8 cellular contexts compared by ENCODE assay signal in genomic region chr1:205813755-205814058, GRCh38. TPM values are rescaled to one million over a fixed set of nuclear protein-coding genes. Genes with fewer than 3 reads are reported as not detected.
DNase-seq lines count a peak whose midpoint lies in the region; ATAC-seq and TF ChIP-seq lines count a peak whose summit lies in the region.

No MANE protein-coding gene starts in this region.

- CTCF ChIA-PET in activated CD8-positive, alpha-beta T cell treated with anti-CD3 and anti-CD28 coated beads for 36 hours (lab: Charles Lee), result interaction anchor here (0.5 to 1.6 kb wide), 3 partner anchors 36 to 67 kb away, joined by 3 to 5 read pairs (median 3); partner anchors contain the start of gene PM20D1

- no peaks in the 10 kb centered on the region for H3K9me3 ChIP-seq in hepatocyte (ENCODE audit: low read depth)

- H4K20me1 ChIP-seq in hepatocyte (ENCODE audit: insufficient read depth, poor library complexity, severe bottlenecking), result no peaks in the 10 kb centered on the region

- peak overlapping the region; percentile 97 for H3K4me3 Mint-ChIP-seq in activated CD8-positive, alpha-beta T cell treated with anti-CD3 and anti-CD28 coated beads for 36 hours
- H3K4me3 Mint-ChIP-seq in stimulated activated effector memory CD8-positive, alpha-beta T cell treated with anti-CD3 and anti-CD28 coated beads, Interleukin-12 subunit alpha, Interleukin-12 subunit beta, amount 100 ng/mL, for 72 hours, result peak overlapping the region; percentile 95

- H3K36me3 ChIP-seq in hepatocyte (replicated peaks; ENCODE audit: insufficient read depth, low read depth), result no peaks in the 10 kb centered on the region

- peaks cover 14% of the 10 kb centered on the region for H3K4me1 ChIP-seq in hepatocyte (ENCODE audit: insufficient read depth)

- no peak for ATAC-seq in activated CD8-positive, alpha-beta T cell treated with anti-CD3 and anti-CD28 coated beads for 36 hours
- no peak for ATAC-seq in stimulated activated effector memory CD8-positive, alpha-beta T cell treated with anti-CD3 and anti-CD28 coated beads, Interleukin-12 subunit alpha, Interleukin-12 subunit beta, amount 100 ng/mL, for 72 hours
- ATAC-seq in GM21367 (IDR thresholded peaks at IDR 0.05; ENCODE audit: unreplicated experiment), result no peak

- DNase-seq in NCI-H2171 (lab: John Stamatoyannopoulos, UW) (peak; percentile 21), NCI-H2171 treated with DMSO at 0.1 percent for 48 hours (lab: John Stamatoyannopoulos, UW) (no peak), hepatocyte (ENCODE audit: low spot score) (no peak), NCI-H69 (lab: John Stamatoyannopoulos, UW) (no peak), NCI-H526 treated with DMSO at 0.1 percent for 48 hours (lab: John Stamatoyannopoulos, UW) (no peak)
- peak; percentile 53 for DNase-seq in activated CD8-positive, alpha-beta T cell treated with anti-CD3 and anti-CD28 coated beads for 36 hours
- DNase-seq in stimulated activated effector memory CD8-positive, alpha-beta T cell treated with anti-CD3 and anti-CD28 coated beads, Interleukin-12 subunit alpha, Interleukin-12 subunit beta, amount 100 ng/mL, for 72 hours (ENCODE audit: low spot score in 2 of 2), result peak in 1 of 2 donors; percentile 17

- peak overlapping the region; percentile 91 for H3K4me2 ChIP-seq in hepatocyte

- peaks cover 46% of the 10 kb centered on the region for H3K4me1 Mint-ChIP-seq in activated CD8-positive, alpha-beta T cell treated with anti-CD3 and anti-CD28 coated beads for 36 hours (ENCODE audit: low read depth)
- peaks cover 57% of the 10 kb centered on the region for H3K4me1 Mint-ChIP-seq in stimulated activated effector memory CD8-positive, alpha-beta T cell treated with anti-CD3 and anti-CD28 coated beads, Interleukin-12 subunit alpha, Interleukin-12 subunit beta, amount 100 ng/mL, for 72 hours

- H3K4me3 ChIP-seq in hepatocyte, result peak overlapping the region; percentile 92

- no peaks in the 10 kb centered on the region for H3K9me2 ChIP-seq in hepatocyte (replicated peaks; ENCODE audit: insufficient read depth)

- H2AFZ ChIP-seq in hepatocyte, result peak overlapping the region; percentile 63

- no peak for TF ChIP-seq CTCF in activated CD8-positive, alpha-beta T cell treated with anti-CD3 and anti-CD28 coated beads for 36 hours (IDR thresholded peaks at IDR 0.05)
- no peak for TF ChIP-seq CTCF in hepatocyte (IDR thresholded peaks at IDR 0.05; ENCODE audit: poor library complexity)

- H3K36me3 Mint-ChIP-seq in activated CD8-positive, alpha-beta T cell treated with anti-CD3 and anti-CD28 coated beads for 36 hours (ENCODE audit: low read depth), result peaks cover 17% of the 10 kb centered on the region
- peaks cover 24% of the 10 kb centered on the region for H3K36me3 Mint-ChIP-seq in stimulated activated effector memory CD8-positive, alpha-beta T cell treated with anti-CD3 and anti-CD28 coated beads, Interleukin-12 subunit alpha, Interleukin-12 subunit beta, amount 100 ng/mL, for 72 hours

- no peaks in the 10 kb centered on the region for H3K27me3 ChIP-seq in hepatocyte

- H3K27me3 Mint-ChIP-seq in activated CD8-positive, alpha-beta T cell treated with anti-CD3 and anti-CD28 coated beads for 36 hours, result no peaks in the 10 kb centered on the region

- intact Hi-C loops in activated CD8-positive, alpha-beta T cell treated with anti-CD3 and anti-CD28 coated beads for 36 hours (cut with micrococcal nuclease), result no loop called here

- WGBS in hepatocyte (ENCODE audit: low lambda C conversion rate, missing lambda C conversion rate), result 3% methylated on average over 14 of the region's 14 CpGs

- H3K79me2 ChIP-seq in hepatocyte, result peaks cover 42% of the 10 kb centered on the region

- H3K27ac ChIP-seq in hepatocyte, result peak overlapping the region; percentile 57

- H3K9me3 Mint-ChIP-seq in activated CD8-positive, alpha-beta T cell treated with anti-CD3 and anti-CD28 coated beads for 36 hours, result no peaks in the 10 kb centered on the region
- no peaks in the 10 kb centered on the region for H3K9me3 Mint-ChIP-seq in stimulated activated effector memory CD8-positive, alpha-beta T cell treated with anti-CD3 and anti-CD28 coated beads, Interleukin-12 subunit alpha, Interleukin-12 subunit beta, amount 100 ng/mL, for 72 hours

- H3K27ac Mint-ChIP-seq in activated CD8-positive, alpha-beta T cell treated with anti-CD3 and anti-CD28 coated beads for 36 hours, result peak overlapping the region; percentile 70
- H3K27ac Mint-ChIP-seq in stimulated activated effector memory CD8-positive, alpha-beta T cell treated with anti-CD3 and anti-CD28 coated beads, Interleukin-12 subunit alpha, Interleukin-12 subunit beta, amount 100 ng/mL, for 72 hours, result peak overlapping the region; percentile 92

- POLR2A ChIA-PET in activated CD8-positive, alpha-beta T cell treated with anti-CD3 and anti-CD28 coated beads for 36 hours (lab: Charles Lee), result interaction anchor here (1.0 to 1.2 kb wide), 2 partner anchors 8 to 21 kb away, joined by 3 to 4 read pairs; no protein-coding TSS in a partner anchor

RNA-seq across cellular contexts. Expression of gene SLC41A1, which starts 0.7 kb away (rescaled TPM):
- total RNA-seq in activated CD8-positive, alpha-beta T cell treated with anti-CD3 and anti-CD28 coated beads for 36 hours, result 10 to 100 TPM; 33.6 to 35.3 TPM
- 10.4 and 16.8 TPM in 2 replicates for total RNA-seq in hepatocyte
- 13.8 and 15.3 TPM in 2 replicates for polyA plus RNA-seq in hepatocyte

RNA-seq across cellular contexts. Expression of gene PM20D1, which starts 36.2 kb away (rescaled TPM):
- total RNA-seq in activated CD8-positive, alpha-beta T cell treated with anti-CD3 and anti-CD28 coated beads for 36 hours, result under 1 TPM; 0.22 to 0.29 TPM
- not detected in 2 replicates for total RNA-seq in hepatocyte
- polyA plus RNA-seq in hepatocyte, result 0.07 and 0.08 TPM in 2 replicates

RNA-seq across cellular contexts. Expression of gene RAB29, which starts 38.4 kb away (rescaled TPM):
- total RNA-seq in activated CD8-positive, alpha-beta T cell treated with anti-CD3 and anti-CD28 coated beads for 36 hours, result 10 to 100 TPM; 20.1 to 22.5 TPM
- 45.4 and 47.5 TPM in 2 replicates for total RNA-seq in hepatocyte
- 33.3 and 33.8 TPM in 2 replicates for polyA plus RNA-seq in hepatocyte

Comparison
In these comparisons a context has a peak if more than half of its experiments do, and no peak if none do; other contexts are left out.
1. DNase-seq: peak in NCI-H2171 (single experiment) and activated CD8-positive, alpha-beta T cell treated with anti-CD3 and anti-CD28 coated beads for 36 hours (single experiment); none in NCI-H2171 treated with DMSO at 0.1 percent for 48 hours (single experiment), hepatocyte (single experiment), NCI-H69 (single experiment) and NCI-H526 treated with DMSO at 0.1 percent for 48 hours (single experiment).